ENCODE assay signal across 13 cellular contexts in genomic region chr19:33062902-33063301, GRCh38. TPM values are rescaled to one million over a fixed set of nuclear protein-coding genes. Genes with fewer than 3 reads are reported as not detected.
DNase-seq lines count a peak whose midpoint lies in the region; ATAC-seq and TF ChIP-seq lines count a peak whose summit lies in the region.
"Had no signal": no experiment of that assay in that cellular context is flagged by ENCODE, and none has a peak within 500 bp of the region (broad histone marks: within the 10 kb centered on the region; RNA-seq: fewer than 3 reads in every experiment).

No MANE protein-coding gene starts in this region.

- no peak for TF ChIP-seq CTCF in MCF 10A (IDR thresholded peaks at IDR 0.05; ENCODE audit: unreplicated experiment)

- intact Hi-C loops in MCF 10A (cut with micrococcal nuclease): no loop called here
- intact Hi-C loops in activated CD4-positive, alpha-beta T cell treated with anti-CD3 and anti-CD28 coated beads, Interleukin-2, amount 10 ng/mL, durations not matched to agents 24 days and 14 days (cut with micrococcal nuclease): no loop called here

- H3K36me3 Mint-ChIP-seq in stimulated activated naive CD8-positive, alpha-beta T cell treated with anti-CD3 and anti-CD28 coated beads, Interleukin-15, Interleukin-2, amounts not matched to agents 100 ng/mL and 50 ng/mL, for 24 hours (ENCODE audit: low read depth): no peaks in the 10 kb centered on the region
- H3K36me3 Mint-ChIP-seq in MCF 10A (ENCODE audit: insufficient read depth, unreplicated experiment): no peaks in the 10 kb centered on the region
- H3K36me3 Mint-ChIP-seq in activated CD4-positive, alpha-beta T cell treated with anti-CD3 and anti-CD28 coated beads, Interleukin-2, amount 10 ng/mL, durations not matched to agents 24 days and 14 days (ENCODE audit: low read depth): no peaks in the 10 kb centered on the region

- peaks cover 27% of the 10 kb centered on the region for H3K27me3 Mint-ChIP-seq in stimulated activated naive CD8-positive, alpha-beta T cell treated with anti-CD3 and anti-CD28 coated beads, Interleukin-15, Interleukin-2, amounts not matched to agents 100 ng/mL and 50 ng/mL, for 24 hours
- H3K27me3 Mint-ChIP-seq in stimulated activated naive CD8-positive, alpha-beta T cell treated with anti-CD3 and anti-CD28 coated beads, Interleukin-15, amount 100 ng/mL, for 72 hours: peaks cover 32% of the 10 kb centered on the region
- H3K27me3 Mint-ChIP-seq in MCF 10A (ENCODE audit: insufficient read depth, unreplicated experiment): no peaks in the 10 kb centered on the region
- H3K27me3 Mint-ChIP-seq in activated CD4-positive, alpha-beta T cell treated with anti-CD3 and anti-CD28 coated beads, Interleukin-2, amount 10 ng/mL, durations not matched to agents 24 days and 14 days: peaks cover 35% of the 10 kb centered on the region

- no peak overlapping the region for H3K27ac Mint-ChIP-seq in stimulated activated naive CD8-positive, alpha-beta T cell treated with anti-CD3 and anti-CD28 coated beads, Interleukin-15, Interleukin-2, amounts not matched to agents 100 ng/mL and 50 ng/mL, for 24 hours
- no peak overlapping the region for H3K27ac Mint-ChIP-seq in stimulated activated naive CD8-positive, alpha-beta T cell treated with anti-CD3 and anti-CD28 coated beads, Interleukin-15, amount 100 ng/mL, for 72 hours
- no peak overlapping the region for H3K27ac Mint-ChIP-seq in MCF 10A (ENCODE audit: low read depth, unreplicated experiment)
- H3K27ac Mint-ChIP-seq in activated CD4-positive, alpha-beta T cell treated with anti-CD3 and anti-CD28 coated beads, Interleukin-2, amount 10 ng/mL, durations not matched to agents 24 days and 14 days: no peak overlapping the region

- H3K9ac ChIP-seq in mucosa of rectum (ENCODE audit: low read depth in 1 of 2, low read length in 2 of 2): peak overlapping the region; percentile 48 to 91

- H3K4me1 ChIP-seq in mucosa of rectum (ENCODE audit: control insufficient read depth in 2 of 2, insufficient read depth in 2 of 2, low read length in 2 of 2): peaks cover 4 to 15% of the 10 kb centered on the region in 2 donors

- ATAC-seq in stimulated activated naive CD8-positive, alpha-beta T cell treated with anti-CD3 and anti-CD28 coated beads, Interleukin-15, amount 100 ng/mL, for 72 hours: no peak
- ATAC-seq in HG02840 (IDR thresholded peaks at IDR 0.05; ENCODE audit: low FRiP score, unreplicated experiment): no peak

- BruUV-seq in MCF 10A (replicated peaks; lab: Mats Ljungman, UMichigan): TSS peak; percentile 39

- H3K9me3 Mint-ChIP-seq in stimulated activated naive CD8-positive, alpha-beta T cell treated with anti-CD3 and anti-CD28 coated beads, Interleukin-15, Interleukin-2, amounts not matched to agents 100 ng/mL and 50 ng/mL, for 24 hours: no peaks in the 10 kb centered on the region
- H3K9me3 Mint-ChIP-seq in stimulated activated naive CD8-positive, alpha-beta T cell treated with anti-CD3 and anti-CD28 coated beads, Interleukin-15, amount 100 ng/mL, for 72 hours: no peaks in the 10 kb centered on the region
- H3K9me3 Mint-ChIP-seq in MCF 10A (ENCODE audit: unreplicated experiment): no peaks in the 10 kb centered on the region
- no peaks in the 10 kb centered on the region for H3K9me3 Mint-ChIP-seq in activated CD4-positive, alpha-beta T cell treated with anti-CD3 and anti-CD28 coated beads, Interleukin-2, amount 10 ng/mL, durations not matched to agents 24 days and 14 days

- no peaks in the 10 kb centered on the region for H3K27me3 ChIP-seq in mucosa of rectum (ENCODE audit: control insufficient read depth in 2 of 2, insufficient read depth in 2 of 2, low read length in 2 of 2)

- H3K36me3 ChIP-seq in mucosa of rectum (ENCODE audit: control insufficient read depth in 2 of 2, insufficient read depth in 2 of 2, low read length in 2 of 2): no peaks in the 10 kb centered on the region
- H3K36me3 ChIP-seq: spleen had no signal

- CTCF ChIA-PET in MCF 10A (lab: Yijun Ruan, JAX): interaction anchor here (0.5 to 1.2 kb wide), 4 partner anchors 13 to 487 kb away, joined by 3 to 5 read pairs (median 4); no protein-coding TSS in a partner anchor

- DNase-seq in stimulated activated naive CD8-positive, alpha-beta T cell treated with anti-CD3 and anti-CD28 coated beads, Interleukin-15, amount 100 ng/mL, for 72 hours: no peak
- DNase-seq in MCF 10A (ENCODE audit: unreplicated experiment) (no peak), NCI-H526 treated with DMSO at 0.1 percent for 48 hours (lab: John Stamatoyannopoulos, UW) (no peak), NCI-H524 (lab: John Stamatoyannopoulos, UW) (no peak)
- DNase-seq in activated CD4-positive, alpha-beta T cell treated with anti-CD3 and anti-CD28 coated beads, Interleukin-2, amount 10 ng/mL, durations not matched to agents 24 days and 14 days: no peak
- DNase-seq: activated CD4-positive, alpha-beta T cell treated with anti-CD3 and anti-CD28 coated beads, Interleukin-2, amount 50 U/mL, for 4 hours; DMS153; NCI-H1436; spleen; T-helper 2 cell had no signal

- no peaks in the 10 kb centered on the region for H3K9me3 ChIP-seq in mucosa of rectum (ENCODE audit: control insufficient read depth in 2 of 2, low read length in 2 of 2)
- H3K9me3 ChIP-seq: spleen had no signal

- peak overlapping the region; percentile 87 to 89 for H3K27ac ChIP-seq in mucosa of rectum (ENCODE audit: low read depth in 2 of 2, low read length in 2 of 2)
- H3K27ac ChIP-seq: spleen had no signal

- peaks cover 4% of the 10 kb centered on the region for H3K4me1 Mint-ChIP-seq in stimulated activated naive CD8-positive, alpha-beta T cell treated with anti-CD3 and anti-CD28 coated beads, Interleukin-15, Interleukin-2, amounts not matched to agents 100 ng/mL and 50 ng/mL, for 24 hours (ENCODE audit: low read depth)
- H3K4me1 Mint-ChIP-seq in stimulated activated naive CD8-positive, alpha-beta T cell treated with anti-CD3 and anti-CD28 coated beads, Interleukin-15, amount 100 ng/mL, for 72 hours: peaks cover 11% of the 10 kb centered on the region
- no peaks in the 10 kb centered on the region for H3K4me1 Mint-ChIP-seq in MCF 10A (ENCODE audit: insufficient read depth, unreplicated experiment)
- H3K4me1 Mint-ChIP-seq in activated CD4-positive, alpha-beta T cell treated with anti-CD3 and anti-CD28 coated beads, Interleukin-2, amount 10 ng/mL, durations not matched to agents 24 days and 14 days: peaks cover 2% of the 10 kb centered on the region

- POLR2A ChIA-PET in MCF 10A (lab: Yijun Ruan, JAX): interaction anchor here (1.7 kb wide), 1 partner anchor 11 kb away, joined by 8 read pairs; no protein-coding TSS in a partner anchor

- H3K4me3 ChIP-seq in mucosa of rectum (ENCODE audit: low read length in 2 of 2): peak overlapping the region; percentile 73 to 76

- peak overlapping the region; percentile 75 for H3K4me3 Mint-ChIP-seq in stimulated activated naive CD8-positive, alpha-beta T cell treated with anti-CD3 and anti-CD28 coated beads, Interleukin-15, Interleukin-2, amounts not matched to agents 100 ng/mL and 50 ng/mL, for 24 hours
- no peak overlapping the region for H3K4me3 Mint-ChIP-seq in stimulated activated naive CD8-positive, alpha-beta T cell treated with anti-CD3 and anti-CD28 coated beads, Interleukin-15, amount 100 ng/mL, for 72 hours
- H3K4me3 Mint-ChIP-seq in MCF 10A (ENCODE audit: unreplicated experiment): no peak overlapping the region
- H3K4me3 Mint-ChIP-seq in activated CD4-positive, alpha-beta T cell treated with anti-CD3 and anti-CD28 coated beads, Interleukin-2, amount 10 ng/mL, durations not matched to agents 24 days and 14 days: no peak overlapping the region

RNA-seq across cellular contexts. Expression of gene RHPN2, which starts 1.8 kb away (rescaled TPM):
- total RNA-seq in MCF 10A (2022): 4.9 and 5.5 TPM in 2 replicates
- total RNA-seq in activated CD4-positive, alpha-beta T cell treated with anti-CD3 and anti-CD28 coated beads, Interleukin-2, amount 10 ng/mL, durations not matched to agents 24 days and 14 days: 2.8 and 6.2 TPM in 2 replicates

RNA-seq across cellular contexts. Expression of gene GPATCH1, which starts 18.1 kb away (rescaled TPM):
- 5.1 and 6.6 TPM in 2 replicates for total RNA-seq in MCF 10A (2022)
- 11.7 and 12.9 TPM in 2 replicates for total RNA-seq in activated CD4-positive, alpha-beta T cell treated with anti-CD3 and anti-CD28 coated beads, Interleukin-2, amount 10 ng/mL, durations not matched to agents 24 days and 14 days
